In genomic region chr20:2658414-2659354, GRCh38 we compare ENCODE assay signal across 1 cellular context.
TF ChIP-seq lines count a peak whose summit lies in the region.

No MANE protein-coding gene starts in this region.

TF ChIP-seq in IMR-90, 13 proteins besides CTCF, POLR2A, EP300 and RAD21 (continued from another document):
- TF ChIP-seq USF2 (IDR thresholded peaks at IDR 0.05; ENCODE audit: low read depth, low read length), result no peak
TF ChIP-seq in IMR-90: peak in this region for 0.
